1 cellular context compared by ENCODE assay signal in genomic region chr1:201050515-201051277, GRCh38.
TF ChIP-seq lines count a peak whose summit lies in the region.

No MANE protein-coding gene starts in this region.

TF ChIP-seq in IMR-90, 13 proteins besides CTCF, POLR2A, EP300 and RAD21:
- no peak for TF ChIP-seq MAZ (IDR thresholded peaks at IDR 0.05; ENCODE audit: borderline replicate concordance, low read depth, low read length)
- TF ChIP-seq CHD1 (IDR thresholded peaks at IDR 0.05; ENCODE audit: low read depth, low read length): no peak
- TF ChIP-seq NFE2L2 (IDR thresholded peaks at IDR 0.05; ENCODE audit: low read depth, low read length): no peak
- TF ChIP-seq RFX5 (IDR thresholded peaks at IDR 0.05; ENCODE audit: low read depth, low read length): no peak
